Comparison of ENCODE assay signal across 1 cellular context in the genomic region with DNA sequence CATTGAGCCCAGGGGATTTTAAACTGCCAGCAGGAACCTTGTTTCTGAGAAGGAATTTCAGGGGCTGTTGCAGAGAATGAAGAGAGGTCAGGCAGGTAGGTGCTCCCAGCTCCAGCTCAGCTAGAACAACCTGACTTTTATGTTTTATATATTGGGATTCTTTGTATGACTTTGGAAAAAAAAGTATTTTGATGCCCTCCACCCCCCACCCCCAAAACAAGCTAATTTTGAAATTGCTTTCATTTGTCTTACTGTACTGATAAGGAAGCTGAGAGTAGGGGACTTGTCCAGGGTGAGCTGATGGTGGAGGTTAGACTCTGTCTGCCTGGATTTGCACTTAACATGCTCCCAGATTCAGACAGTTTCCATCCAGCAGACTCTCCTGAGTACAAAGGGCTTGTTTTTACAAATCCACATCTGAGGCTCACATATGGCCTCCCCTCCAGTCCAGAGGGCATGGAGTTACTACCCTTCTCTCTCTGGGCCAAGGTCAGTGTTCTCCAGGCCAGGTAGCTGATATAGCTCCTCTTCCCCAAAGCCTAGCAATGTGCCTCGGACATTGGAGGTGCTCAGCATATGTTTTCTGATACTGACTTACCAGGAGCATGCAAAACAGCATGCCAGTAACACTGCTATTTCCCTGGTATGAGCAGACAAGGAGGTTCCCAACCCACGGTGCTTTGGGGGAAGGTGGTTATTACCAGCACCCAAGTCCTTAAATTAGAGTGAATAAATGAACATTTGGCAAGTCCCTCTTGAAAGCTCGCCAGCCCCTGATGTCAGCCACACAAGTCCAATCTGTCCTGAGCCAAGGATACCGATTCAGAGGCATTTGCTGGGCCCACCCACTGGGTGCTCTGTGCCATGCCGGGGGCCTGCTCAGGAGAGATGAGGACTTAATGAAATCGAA.
TF ChIP-seq lines count a peak whose summit lies in the region.

No MANE protein-coding gene starts in this region.

TF ChIP-seq in HepG2, 621 proteins besides CTCF, POLR2A, EP300 and RAD21 (continued from another document and continues in another):
- TF ChIP-seq, protein P1, sequence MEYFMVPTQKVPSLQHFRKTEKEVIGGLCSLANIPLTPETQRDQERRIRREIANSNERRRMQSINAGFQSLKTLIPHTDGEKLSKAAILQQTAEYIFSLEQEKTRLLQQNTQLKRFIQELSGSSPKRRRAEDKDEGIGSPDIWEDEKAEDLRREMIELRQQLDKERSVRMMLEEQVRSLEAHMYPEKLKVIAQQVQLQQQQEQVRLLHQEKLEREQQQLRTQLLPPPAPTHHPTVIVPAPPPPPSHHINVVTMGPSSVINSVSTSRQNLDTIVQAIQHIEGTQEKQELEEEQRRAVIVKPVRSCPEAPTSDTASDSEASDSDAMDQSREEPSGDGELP (IDR thresholded peaks at IDR 0.05; ENCODE audit: borderline replicate concordance, low read depth), result peak; percentile 77; the same call in 1 of the 2 replicates
- TF ChIP-seq, protein P2, sequence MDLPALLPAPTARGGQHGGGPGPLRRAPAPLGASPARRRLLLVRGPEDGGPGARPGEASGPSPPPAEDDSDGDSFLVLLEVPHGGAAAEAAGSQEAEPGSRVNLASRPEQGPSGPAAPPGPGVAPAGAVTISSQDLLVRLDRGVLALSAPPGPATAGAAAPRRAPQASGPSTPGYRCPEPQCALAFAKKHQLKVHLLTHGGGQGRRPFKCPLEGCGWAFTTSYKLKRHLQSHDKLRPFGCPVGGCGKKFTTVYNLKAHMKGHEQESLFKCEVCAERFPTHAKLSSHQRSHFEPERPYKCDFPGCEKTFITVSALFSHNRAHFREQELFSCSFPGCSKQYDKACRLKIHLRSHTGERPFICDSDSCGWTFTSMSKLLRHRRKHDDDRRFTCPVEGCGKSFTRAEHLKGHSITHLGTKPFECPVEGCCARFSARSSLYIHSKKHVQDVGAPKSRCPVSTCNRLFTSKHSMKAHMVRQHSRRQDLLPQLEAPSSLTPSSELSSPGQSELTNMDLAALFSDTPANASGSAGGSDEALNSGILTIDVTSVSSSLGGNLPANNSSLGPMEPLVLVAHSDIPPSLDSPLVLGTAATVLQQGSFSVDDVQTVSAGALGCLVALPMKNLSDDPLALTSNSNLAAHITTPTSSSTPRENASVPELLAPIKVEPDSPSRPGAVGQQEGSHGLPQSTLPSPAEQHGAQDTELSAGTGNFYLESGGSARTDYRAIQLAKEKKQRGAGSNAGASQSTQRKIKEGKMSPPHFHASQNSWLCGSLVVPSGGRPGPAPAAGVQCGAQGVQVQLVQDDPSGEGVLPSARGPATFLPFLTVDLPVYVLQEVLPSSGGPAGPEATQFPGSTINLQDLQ (CRISPR knock-in tag; IDR thresholded peaks at IDR 0.05), result peak; percentile 89
- TF ChIP-seq, protein P3, sequence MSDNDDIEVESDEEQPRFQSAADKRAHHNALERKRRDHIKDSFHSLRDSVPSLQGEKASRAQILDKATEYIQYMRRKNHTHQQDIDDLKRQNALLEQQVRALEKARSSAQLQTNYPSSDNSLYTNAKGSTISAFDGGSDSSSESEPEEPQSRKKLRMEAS (IDR thresholded peaks at IDR 0.05), result peak; percentile 37; the same call in 1 of the 2 replicates
- TF ChIP-seq THAP11 (CRISPR knock-in tag; IDR thresholded peaks at IDR 0.05) (peak; percentile 54), ZNF589 (CRISPR knock-in tag; conservative IDR thresholded peaks at IDR 0.05) (no peak; the same call in 1 of the 2 replicates), ZFX (CRISPR knock-in tag; IDR thresholded peaks at IDR 0.05; ENCODE audit: low read depth) (peak; percentile 74), MAF1 (CRISPR knock-in tag; IDR thresholded peaks at IDR 0.05; ENCODE audit: borderline replicate concordance) (no peak), ZNF282 (IDR thresholded peaks at IDR 0.05; ENCODE audit: partially characterized antibody) (no peak), MXI1 (IDR thresholded peaks at IDR 0.05; ENCODE audit: borderline replicate concordance, low read depth, low read length) (peak; percentile 42; the same call in 1 of the 3 replicates), RXRB (CRISPR knock-in tag; IDR thresholded peaks at IDR 0.05; ENCODE audit: borderline replicate concordance) (peak; percentile 75; the same call in 1 of the 2 replicates), ZNF563 (CRISPR knock-in tag; IDR thresholded peaks at IDR 0.05) (no peak; the same call in 1 of the 2 replicates), ZNF432 (CRISPR knock-in tag; IDR thresholded peaks at IDR 0.05; ENCODE audit: borderline replicate concordance) (peak; percentile 92), KDM5B (CRISPR knock-in tag; IDR thresholded peaks at IDR 0.05; ENCODE audit: borderline replicate concordance) (no peak), RBAK (CRISPR knock-in tag; IDR thresholded peaks at IDR 0.05) (peak; percentile 35; the same call in 1 of the 2 replicates), HNF4G (IDR thresholded peaks at IDR 0.05; ENCODE audit: borderline replicate concordance, low read depth, low read length) (peak; percentile 97), HNF4G (CRISPR knock-in tag; IDR thresholded peaks at IDR 0.05; ENCODE audit: borderline replicate concordance, low read depth) (peak; percentile 95), PHF21A (CRISPR knock-in tag; IDR thresholded peaks at IDR 0.05) (peak; percentile 90), ZNF747 (CRISPR knock-in tag; IDR thresholded peaks at IDR 0.05; ENCODE audit: borderline replicate concordance) (peak; percentile 69; the same call in 1 of the 2 replicates), ELF4 (CRISPR knock-in tag; IDR thresholded peaks at IDR 0.05; ENCODE audit: borderline replicate concordance) (peak; percentile 40; the same call in 1 of the 2 replicates), ZNF501 (CRISPR knock-in tag; IDR thresholded peaks at IDR 0.05) (peak; percentile 1; the same call in 1 of the 2 replicates), ZNF263 (CRISPR knock-in tag; IDR thresholded peaks at IDR 0.05) (peak; percentile 82), ZNF629 (CRISPR knock-in tag; conservative IDR thresholded peaks at IDR 0.05) (0 out of 2 replicates have a peak, but pooled peaks have one; percentile 20), SRSF9 (IDR thresholded peaks at IDR 0.05; ENCODE audit: borderline replicate concordance, insufficient read depth, low read depth, low read length, poor library complexity, severe bottlenecking) (no peak), LCORL (IDR thresholded peaks at IDR 0.05) (no peak), LCORL (CRISPR knock-in tag; IDR thresholded peaks at IDR 0.05) (peak; percentile 72), ZNF678 (CRISPR knock-in tag; IDR thresholded peaks at IDR 0.05) (no peak), ZNF101 (CRISPR knock-in tag; IDR thresholded peaks at IDR 0.05; ENCODE audit: borderline replicate concordance, low read depth) (no peak)
- TF ChIP-seq, protein P4, sequence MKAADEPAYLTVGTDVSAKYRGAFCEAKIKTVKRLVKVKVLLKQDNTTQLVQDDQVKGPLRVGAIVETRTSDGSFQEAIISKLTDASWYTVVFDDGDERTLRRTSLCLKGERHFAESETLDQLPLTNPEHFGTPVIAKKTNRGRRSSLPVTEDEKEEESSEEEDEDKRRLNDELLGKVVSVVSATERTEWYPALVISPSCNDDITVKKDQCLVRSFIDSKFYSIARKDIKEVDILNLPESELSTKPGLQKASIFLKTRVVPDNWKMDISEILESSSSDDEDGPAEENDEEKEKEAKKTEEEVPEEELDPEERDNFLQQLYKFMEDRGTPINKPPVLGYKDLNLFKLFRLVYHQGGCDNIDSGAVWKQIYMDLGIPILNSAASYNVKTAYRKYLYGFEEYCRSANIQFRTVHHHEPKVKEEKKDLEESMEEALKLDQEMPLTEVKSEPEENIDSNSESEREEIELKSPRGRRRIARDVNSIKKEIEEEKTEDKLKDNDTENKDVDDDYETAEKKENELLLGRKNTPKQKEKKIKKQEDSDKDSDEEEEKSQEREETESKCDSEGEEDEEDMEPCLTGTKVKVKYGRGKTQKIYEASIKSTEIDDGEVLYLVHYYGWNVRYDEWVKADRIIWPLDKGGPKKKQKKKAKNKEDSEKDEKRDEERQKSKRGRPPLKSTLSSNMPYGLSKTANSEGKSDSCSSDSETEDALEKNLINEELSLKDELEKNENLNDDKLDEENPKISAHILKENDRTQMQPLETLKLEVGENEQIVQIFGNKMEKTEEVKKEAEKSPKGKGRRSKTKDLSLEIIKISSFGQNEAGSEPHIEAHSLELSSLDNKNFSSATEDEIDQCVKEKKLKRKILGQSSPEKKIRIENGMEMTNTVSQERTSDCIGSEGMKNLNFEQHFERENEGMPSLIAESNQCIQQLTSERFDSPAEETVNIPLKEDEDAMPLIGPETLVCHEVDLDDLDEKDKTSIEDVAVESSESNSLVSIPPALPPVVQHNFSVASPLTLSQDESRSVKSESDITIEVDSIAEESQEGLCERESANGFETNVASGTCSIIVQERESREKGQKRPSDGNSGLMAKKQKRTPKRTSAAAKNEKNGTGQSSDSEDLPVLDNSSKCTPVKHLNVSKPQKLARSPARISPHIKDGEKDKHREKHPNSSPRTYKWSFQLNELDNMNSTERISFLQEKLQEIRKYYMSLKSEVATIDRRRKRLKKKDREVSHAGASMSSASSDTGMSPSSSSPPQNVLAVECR (CRISPR knock-in tag; IDR thresholded peaks at IDR 0.05; ENCODE audit: borderline replicate concordance), result peak; percentile 44
- TF ChIP-seq, protein P5, sequence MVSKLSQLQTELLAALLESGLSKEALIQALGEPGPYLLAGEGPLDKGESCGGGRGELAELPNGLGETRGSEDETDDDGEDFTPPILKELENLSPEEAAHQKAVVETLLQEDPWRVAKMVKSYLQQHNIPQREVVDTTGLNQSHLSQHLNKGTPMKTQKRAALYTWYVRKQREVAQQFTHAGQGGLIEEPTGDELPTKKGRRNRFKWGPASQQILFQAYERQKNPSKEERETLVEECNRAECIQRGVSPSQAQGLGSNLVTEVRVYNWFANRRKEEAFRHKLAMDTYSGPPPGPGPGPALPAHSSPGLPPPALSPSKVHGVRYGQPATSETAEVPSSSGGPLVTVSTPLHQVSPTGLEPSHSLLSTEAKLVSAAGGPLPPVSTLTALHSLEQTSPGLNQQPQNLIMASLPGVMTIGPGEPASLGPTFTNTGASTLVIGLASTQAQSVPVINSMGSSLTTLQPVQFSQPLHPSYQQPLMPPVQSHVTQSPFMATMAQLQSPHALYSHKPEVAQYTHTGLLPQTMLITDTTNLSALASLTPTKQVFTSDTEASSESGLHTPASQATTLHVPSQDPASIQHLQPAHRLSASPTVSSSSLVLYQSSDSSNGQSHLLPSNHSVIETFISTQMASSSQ (IDR thresholded peaks at IDR 0.05; ENCODE audit: low read depth), result peak; percentile 41; the same call in 1 of the 2 replicates
- TF ChIP-seq, protein P5 (CRISPR knock-in tag; IDR thresholded peaks at IDR 0.05; ENCODE audit: borderline replicate concordance), result peak; percentile 50; the same call in 1 of the 2 replicates
- TF ChIP-seq, protein P6, sequence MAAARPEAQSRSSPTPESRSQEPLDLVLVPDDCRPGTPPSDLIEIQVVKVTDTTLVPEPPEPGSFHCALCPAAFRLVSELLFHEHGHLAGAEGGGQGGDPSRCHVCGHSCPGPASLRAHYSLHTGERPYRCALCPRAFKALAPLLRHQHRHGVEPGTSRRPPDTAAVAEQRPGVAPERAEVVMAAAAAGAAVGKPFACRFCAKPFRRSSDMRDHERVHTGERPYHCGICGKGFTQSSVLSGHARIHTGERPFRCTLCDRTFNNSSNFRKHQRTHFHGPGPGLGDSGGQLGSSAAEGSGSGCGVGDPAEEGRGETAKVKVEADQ (CRISPR knock-in tag; IDR thresholded peaks at IDR 0.05; ENCODE audit: borderline replicate concordance), result peak; percentile 82; the same call in 1 of the 2 replicates
- TF ChIP-seq, protein P7, sequence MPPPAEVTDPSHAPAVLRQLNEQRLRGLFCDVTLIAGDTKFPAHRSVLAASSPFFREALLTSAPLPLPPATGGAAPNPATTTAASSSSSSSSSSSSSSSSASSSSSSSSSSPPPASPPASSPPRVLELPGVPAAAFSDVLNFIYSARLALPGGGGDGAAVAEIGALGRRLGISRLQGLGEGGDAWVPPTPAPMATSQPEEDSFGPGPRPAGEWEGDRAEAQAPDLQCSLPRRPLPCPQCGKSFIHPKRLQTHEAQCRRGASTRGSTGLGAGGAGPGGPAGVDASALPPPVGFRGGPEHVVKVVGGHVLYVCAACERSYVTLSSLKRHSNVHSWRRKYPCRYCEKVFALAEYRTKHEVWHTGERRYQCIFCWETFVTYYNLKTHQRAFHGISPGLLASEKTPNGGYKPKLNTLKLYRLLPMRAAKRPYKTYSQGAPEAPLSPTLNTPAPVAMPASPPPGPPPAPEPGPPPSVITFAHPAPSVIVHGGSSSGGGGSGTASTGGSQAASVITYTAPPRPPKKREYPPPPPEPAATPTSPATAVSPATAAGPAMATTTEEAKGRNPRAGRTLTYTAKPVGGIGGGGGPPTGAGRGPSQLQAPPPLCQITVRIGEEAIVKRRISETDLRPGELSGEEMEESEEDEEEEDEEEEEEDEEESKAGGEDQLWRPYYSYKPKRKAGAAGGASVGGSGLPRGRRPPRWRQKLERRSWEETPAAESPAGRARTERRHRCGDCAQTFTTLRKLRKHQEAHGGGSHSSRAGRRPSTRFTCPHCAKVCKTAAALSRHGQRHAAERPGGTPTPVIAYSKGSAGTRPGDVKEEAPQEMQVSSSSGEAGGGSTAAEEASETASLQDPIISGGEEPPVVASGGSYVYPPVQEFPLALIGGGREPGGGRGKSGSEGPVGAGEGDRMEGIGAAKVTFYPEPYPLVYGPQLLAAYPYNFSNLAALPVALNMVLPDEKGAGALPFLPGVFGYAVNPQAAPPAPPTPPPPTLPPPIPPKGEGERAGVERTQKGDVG (CRISPR knock-in tag; IDR thresholded peaks at IDR 0.05; ENCODE audit: borderline replicate concordance), result 0 out of 2 replicates have a peak, but pooled peaks have one; percentile 64
- TF ChIP-seq, protein P8, sequence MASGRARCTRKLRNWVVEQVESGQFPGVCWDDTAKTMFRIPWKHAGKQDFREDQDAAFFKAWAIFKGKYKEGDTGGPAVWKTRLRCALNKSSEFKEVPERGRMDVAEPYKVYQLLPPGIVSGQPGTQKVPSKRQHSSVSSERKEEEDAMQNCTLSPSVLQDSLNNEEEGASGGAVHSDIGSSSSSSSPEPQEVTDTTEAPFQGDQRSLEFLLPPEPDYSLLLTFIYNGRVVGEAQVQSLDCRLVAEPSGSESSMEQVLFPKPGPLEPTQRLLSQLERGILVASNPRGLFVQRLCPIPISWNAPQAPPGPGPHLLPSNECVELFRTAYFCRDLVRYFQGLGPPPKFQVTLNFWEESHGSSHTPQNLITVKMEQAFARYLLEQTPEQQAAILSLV (CRISPR knock-in tag; IDR thresholded peaks at IDR 0.05; ENCODE audit: borderline replicate concordance), result peak; percentile 73; the same call in 1 of the 2 replicates
- TF ChIP-seq, protein P9, sequence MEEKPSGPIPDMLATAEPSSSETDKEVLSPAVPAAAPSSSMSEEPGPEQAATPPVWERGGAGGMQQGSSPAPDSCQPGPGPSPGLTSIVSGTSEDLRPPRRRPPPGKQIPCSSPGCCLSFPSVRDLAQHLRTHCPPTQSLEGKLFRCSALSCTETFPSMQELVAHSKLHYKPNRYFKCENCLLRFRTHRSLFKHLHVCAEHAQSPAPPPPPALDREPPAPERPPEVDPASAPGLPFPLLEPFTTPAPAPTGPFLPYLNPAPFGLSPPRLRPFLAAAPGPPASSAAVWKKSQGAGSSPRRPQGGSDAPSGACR (CRISPR knock-in tag; IDR thresholded peaks at IDR 0.05), result peak; percentile 9; the same call in 1 of the 2 replicates
